In genomic region chr14:31716208-31716607, GRCh38 we compare ENCODE assay signal across 23 cellular contexts.
"Had no signal": no experiment of that assay in that cellular context is flagged by ENCODE, and none has a peak within 500 bp of the region (broad histone marks: within the 10 kb centered on the region; RNA-seq: fewer than 3 reads in every experiment).

No MANE protein-coding gene starts in this region.

- DNase-seq: activated CD4-positive, alpha-beta memory T cell treated with anti-CD3 and anti-CD28 coated beads, Interleukin-2, amount 10 ng/mL, durations not matched to agents 7 days and 5 days; activated CD4-positive, alpha-beta T cell treated with anti-CD3 and anti-CD28 coated beads for 1 hour; activated CD4-positive, alpha-beta T cell treated with anti-CD3 and anti-CD28 coated beads, Interleukin-2, amount 10 ng/mL, durations not matched to agents 7 days and 5 days; activated effector memory CD4-positive, alpha-beta T cell treated with Interleukin-2 at 50 U/mL for 16 hours; activated naive CD4-positive, alpha-beta T cell; activated T-cell treated with anti-CD3 and anti-CD28 coated beads for 4 hours; amniotic stem cell; body of pancreas; central memory CD4-positive, alpha-beta T cell; KG1; MG63; MV-4-11; NCI-H1092 treated with DMSO at 0.1 percent for 48 hours; NCI-H1417 treated with DMSO at 0.1 percent for 48 hours; NCI-H1694 treated with DMSO at 0.1 percent for 48 hours; NCI-H2029 treated with DMSO at 0.1 percent for 48 hours; NCI-H345; NCI-H510A; NCI-H526 treated with DMSO at 0.1 percent for 48 hours; NCI-H82; SJCRH30; SK-N-SH; T-helper 1 cell had no signal
